Comparison of ENCODE assay signal across 29 cellular contexts in the genomic region with DNA sequence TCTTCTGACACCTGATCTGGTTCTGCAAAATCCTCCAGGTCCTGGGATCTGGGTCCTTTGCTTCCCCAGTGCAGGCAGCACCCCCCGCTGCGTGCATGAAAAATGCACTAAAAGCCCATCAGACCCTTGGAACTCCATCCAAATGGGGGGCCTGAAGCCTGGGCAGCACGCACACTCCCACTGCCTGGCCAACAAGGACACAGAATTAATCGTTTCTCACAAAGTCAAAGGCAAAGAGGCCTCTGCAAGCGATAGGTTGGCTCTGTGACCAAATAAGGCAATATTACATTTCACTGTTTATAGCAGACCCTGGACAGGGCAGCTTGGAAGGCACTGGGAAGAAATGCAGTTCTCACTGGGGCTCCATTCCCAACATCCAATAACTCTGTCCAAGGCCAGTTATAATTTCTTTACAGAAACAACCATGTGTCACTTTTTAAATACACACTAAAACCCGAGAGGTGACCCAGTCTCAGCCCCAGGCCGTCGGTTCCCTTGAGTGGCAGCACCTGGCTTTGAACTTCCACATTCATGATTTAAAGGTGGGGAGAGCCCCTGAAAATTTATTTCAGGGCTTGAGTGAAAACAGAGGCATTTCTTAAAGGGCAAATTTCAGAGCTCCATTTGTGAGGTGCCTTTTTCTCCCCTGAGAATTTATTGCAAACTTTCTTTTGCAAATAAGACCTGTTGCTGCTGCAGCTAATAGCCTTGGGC.
DNase-seq lines count a peak whose midpoint lies in the region; ATAC-seq and TF ChIP-seq lines count a peak whose summit lies in the region.
"Had no signal": no experiment of that assay in that cellular context is flagged by ENCODE, and none has a peak within 500 bp of the region (broad histone marks: within the 10 kb centered on the region; RNA-seq: fewer than 3 reads in every experiment).

No MANE protein-coding gene starts in this region.

- no peak for ATAC-seq in stimulated activated memory B cell treated with anti-CD40 and anti-IgM and Interleukin-4, amounts not matched to agents 10 μg/mL and 1 μg/mL and 100 μg/mL, for 72 hours
- ATAC-seq: activated CD4-positive, CD25-positive, alpha-beta regulatory T cell treated with anti-CD3 and anti-CD28 coated beads, Interleukin-2, amount 50 U/mL, for 24 hours; activated naive CD4-positive, alpha-beta T cell treated with anti-CD3 and anti-CD28 coated beads, Interleukin-2, amount 50 U/mL, for 72 hours; effector memory CD8-positive, alpha-beta T cell; foreskin keratinocyte; left lung; naive thymus-derived CD8-positive, alpha-beta T cell had no signal

- H3K27me3 Mint-ChIP-seq in mesothelial cell of epicardium (ENCODE audit: low read depth) = no peaks in the 10 kb centered on the region
- H3K27me3 Mint-ChIP-seq in stimulated activated memory B cell treated with anti-CD40 and anti-IgM and Interleukin-4, amounts not matched to agents 10 μg/mL and 1 μg/mL and 100 μg/mL, for 72 hours = peaks cover 34% of the 10 kb centered on the region

- H3K4me2 ChIP-seq in BLaER1 = peak overlapping the region; percentile 16; the same call in 1 of the 2 replicates

- H3K4me3 Mint-ChIP-seq in mesothelial cell of epicardium = no peak overlapping the region
- H3K4me3 Mint-ChIP-seq in stimulated activated memory B cell treated with anti-CD40 and anti-IgM and Interleukin-4, amounts not matched to agents 10 μg/mL and 1 μg/mL and 100 μg/mL, for 72 hours = no peak overlapping the region
- H3K4me3 Mint-ChIP-seq: activated CD4-positive, alpha-beta memory T cell treated with anti-CD3 and anti-CD28 coated beads for 36 hours; CD8-positive, alpha-beta memory T cell; effector memory CD8-positive, alpha-beta T cell had no signal

- H3K36me3 Mint-ChIP-seq in mesothelial cell of epicardium = no peaks in the 10 kb centered on the region
- no peaks in the 10 kb centered on the region for H3K36me3 Mint-ChIP-seq in stimulated activated memory B cell treated with anti-CD40 and anti-IgM and Interleukin-4, amounts not matched to agents 10 μg/mL and 1 μg/mL and 100 μg/mL, for 72 hours
- H3K36me3 Mint-ChIP-seq: activated naive CD4-positive, alpha-beta T cell treated with anti-CD3 and anti-CD28 coated beads, Interleukin-2, amount 50 U/mL, for 72 hours; CD8-positive, alpha-beta memory T cell; naive thymus-derived CD8-positive, alpha-beta T cell had no signal

- no peaks in the 10 kb centered on the region for H3K27me3 ChIP-seq in BLaER1
- H3K27me3 ChIP-seq in HUES48 (ENCODE audit: control insufficient read depth, insufficient read depth, low read length) = no peaks in the 10 kb centered on the region
- H3K27me3 ChIP-seq: foreskin keratinocyte, tibial artery had no signal

- H3K4me1 ChIP-seq in BLaER1 (peaks cover 54% of the 10 kb centered on the region), HUES48 (ENCODE audit: control insufficient read depth, insufficient read depth, low read length) (peaks cover 30% of the 10 kb centered on the region)
- H3K4me1 ChIP-seq: HAP-1 had no signal

- H3K4me3 ChIP-seq in BLaER1 (no peak overlapping the region), HUES48 (ENCODE audit: low read depth, low read length) (no peak overlapping the region), astrocyte of the spinal cord (ENCODE audit: low read depth, low read length) (no peak overlapping the region)
- H3K4me3 ChIP-seq: coronary artery, esophagus muscularis mucosa, HAP-1, left lung, skin epidermis, tibial artery had no signal

- H3K9me3 Mint-ChIP-seq in mesothelial cell of epicardium = no peaks in the 10 kb centered on the region
- H3K9me3 Mint-ChIP-seq in stimulated activated memory B cell treated with anti-CD40 and anti-IgM and Interleukin-4, amounts not matched to agents 10 μg/mL and 1 μg/mL and 100 μg/mL, for 72 hours = peaks cover 3% of the 10 kb centered on the region
- H3K9me3 Mint-ChIP-seq: activated CD4-positive, alpha-beta memory T cell treated with anti-CD3 and anti-CD28 coated beads for 36 hours; effector memory CD8-positive, alpha-beta T cell had no signal

- H3K27ac ChIP-seq in BLaER1 (no peak overlapping the region), HUES48 (ENCODE audit: low read depth, low read length) (peak overlapping the region; percentile 42)
- H3K27ac ChIP-seq: coronary artery, esophagus muscularis mucosa, foreskin keratinocyte, left lung, skin epidermis, tibial artery had no signal

- H4K20me1 ChIP-seq in BLaER1 = no peaks in the 10 kb centered on the region

- H3K36me3 ChIP-seq in BLaER1 (no peaks in the 10 kb centered on the region), HUES48 (ENCODE audit: control insufficient read depth, insufficient read depth, low read length) (no peaks in the 10 kb centered on the region)
- H3K36me3 ChIP-seq: esophagus muscularis mucosa, HAP-1, left lung, tibial artery had no signal

- H3K9ac ChIP-seq in BLaER1 = no peak overlapping the region
- H3K9ac ChIP-seq in HUES48 (ENCODE audit: low read depth, low read length) = no peak overlapping the region

- H3K27ac Mint-ChIP-seq in mesothelial cell of epicardium = peak overlapping the region; percentile 97
- H3K27ac Mint-ChIP-seq in stimulated activated memory B cell treated with anti-CD40 and anti-IgM and Interleukin-4, amounts not matched to agents 10 μg/mL and 1 μg/mL and 100 μg/mL, for 72 hours = no peak overlapping the region
- H3K27ac Mint-ChIP-seq: activated CD4-positive, alpha-beta memory T cell treated with anti-CD3 and anti-CD28 coated beads for 36 hours; activated naive CD4-positive, alpha-beta T cell treated with anti-CD3 and anti-CD28 coated beads, Interleukin-2, amount 50 U/mL, for 72 hours; CD8-positive, alpha-beta memory T cell; effector memory CD8-positive, alpha-beta T cell; naive thymus-derived CD8-positive, alpha-beta T cell had no signal

- in situ Hi-C loops in astrocyte of the spinal cord (cut with HindIII; ENCODE audit: low sequenced_read_pairs) = no loop called here

- H3K4me1 Mint-ChIP-seq in mesothelial cell of epicardium = peaks cover 55% of the 10 kb centered on the region
- H3K4me1 Mint-ChIP-seq in stimulated activated memory B cell treated with anti-CD40 and anti-IgM and Interleukin-4, amounts not matched to agents 10 μg/mL and 1 μg/mL and 100 μg/mL, for 72 hours = peaks cover 7% of the 10 kb centered on the region
- H3K4me1 Mint-ChIP-seq: CD8-positive, alpha-beta memory T cell; naive thymus-derived CD8-positive, alpha-beta T cell had no signal

- H3K9me3 ChIP-seq in BLaER1 (peaks cover 12% of the 10 kb centered on the region), HUES48 (ENCODE audit: control insufficient read depth, insufficient read depth, low read length) (no peaks in the 10 kb centered on the region)
- H3K9me3 ChIP-seq: HAP-1, left lung, tibial artery had no signal

- TF ChIP-seq CTCF in astrocyte of the spinal cord (IDR thresholded peaks at IDR 0.05; ENCODE audit: low read depth, low read length) (no peak), mesothelial cell of epicardium (IDR thresholded peaks at IDR 0.05; ENCODE audit: unreplicated experiment) (no peak)

- DNase-seq in astrocyte of the spinal cord (ENCODE audit: low read depth, low spot score) (peak; percentile 5), mesothelial cell of epicardium (ENCODE audit: low spot score in 2 of 2, unreplicated experiment in 2 of 2) (no peak), NCI-H345 treated with DMSO at 0.1 percent for 48 hours (lab: John Stamatoyannopoulos, UW; ENCODE audit: unreplicated experiment) (no peak), glomerular visceral epithelial cell (ENCODE audit: extremely low spot score) (no peak)
- DNase-seq in stimulated activated CD4-positive, alpha-beta T cell treated with anti-CD3 and anti-CD28 coated beads, Interleukin-15, amount 100 ng/mL, for 24 hours = no peak
- DNase-seq: activated CD4-positive, alpha-beta memory T cell treated with anti-CD3 and anti-CD28 coated beads for 36 hours; activated CD8-positive, alpha-beta memory T cell treated with anti-CD3 and anti-CD28 coated beads, Interleukin-2, amount 50 U/mL, for 4 hours; AML-193; anterior cingulate cortex; CD8-positive, alpha-beta memory T cell; DMS 273 treated with DMSO at 0.1 percent for 48 hours; effector memory CD8-positive, alpha-beta T cell; foreskin keratinocyte; left lung; naive thymus-derived CD8-positive, alpha-beta T cell; NCI-H1092; NCI-H187; NCI-H526; RPMI8226; tibial artery had no signal
